ENCODE assay signal across 10 cellular contexts in the genomic region with DNA sequence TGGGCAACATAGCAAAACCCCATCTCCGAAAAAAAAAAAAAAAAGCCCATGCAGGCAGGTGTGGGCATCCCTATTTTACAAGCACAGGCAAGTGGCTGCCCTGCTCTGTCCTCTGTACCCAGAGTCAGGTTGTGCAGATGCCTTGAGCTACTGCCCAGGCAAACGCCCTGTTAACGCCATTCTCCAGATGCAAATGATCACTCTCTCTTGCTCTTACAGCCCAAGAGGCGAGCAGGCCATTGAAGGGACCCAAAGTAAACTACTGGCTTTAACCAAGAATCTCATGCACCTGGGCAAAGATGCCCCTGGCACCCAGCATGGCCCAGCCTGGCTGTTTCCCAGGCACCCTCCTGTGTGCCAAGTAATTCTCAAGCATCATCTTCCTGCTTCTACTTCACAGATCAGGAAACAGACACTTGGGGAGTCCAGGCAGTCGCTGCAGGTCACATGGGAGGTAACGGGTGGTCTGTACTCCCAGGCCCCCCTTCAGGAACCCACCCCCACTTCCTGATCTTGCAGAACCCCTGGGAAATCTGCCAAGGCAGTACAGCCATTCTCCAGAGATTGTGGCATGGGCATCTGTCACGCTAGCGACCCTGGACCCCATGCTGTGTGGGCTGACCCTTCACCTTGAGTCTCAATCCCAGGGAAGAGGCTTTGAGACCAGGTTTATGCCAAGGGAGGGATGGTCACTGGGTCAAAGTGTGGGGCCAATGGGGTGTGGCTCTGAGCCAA. TPM values are rescaled to one million over a fixed set of nuclear protein-coding genes. Genes with fewer than 3 reads are reported as not detected.
A peak's percentile ranks its signal among the peaks of the same experiment; 100 is the strongest.
DNase-seq lines count a peak whose midpoint lies in the region; ATAC-seq lines count a peak whose summit lies in the region.
"Had no signal": no experiment of that assay in that cellular context is flagged by ENCODE, and none has a peak within 500 bp of the region (broad histone marks: within the 10 kb centered on the region; RNA-seq: fewer than 3 reads in every experiment).

No MANE protein-coding gene starts in this region.

- H3K9me3 ChIP-seq in iPS-20b (ENCODE audit: insufficient read depth, low read depth, low read length): no peaks in the 10 kb centered on the region
- H3K9me3 ChIP-seq: SJSA1 had no signal

- POLR2A ChIA-PET in T-cell (lab: Charles Lee): interaction anchor here in 1 of 2 donors (0.6 kb wide), 1 partner anchor 19 kb away, joined by 4 read pairs; no protein-coding TSS in a partner anchor

- H3K4me1 ChIP-seq in iPS-20b (ENCODE audit: insufficient read depth, low read length): peaks cover 19% of the 10 kb centered on the region; the same call in 1 of the 2 replicates

- ATAC-seq in T-cell (replicated peaks in 1 of 4): no peak
- no peak for ATAC-seq in activated CD4-positive, CD25-positive, alpha-beta regulatory T cell treated with anti-CD3 and anti-CD28 coated beads, Interleukin-2, amount 50 U/mL, for 24 hours

- H3K36me3 Mint-ChIP-seq in activated CD4-positive, alpha-beta T cell treated with anti-CD3 and anti-CD28 coated beads, Interleukin-2, amount 10 ng/mL, durations not matched to agents 24 days and 14 days (ENCODE audit: low read depth): peaks cover 23% of the 10 kb centered on the region
- H3K36me3 Mint-ChIP-seq in T-cell: peaks cover 46% of the 10 kb centered on the region

- no peak overlapping the region for H3K4me3 ChIP-seq in iPS-20b (ENCODE audit: low read length)
- H3K4me3 ChIP-seq: SJSA1 had no signal

- H3K27me3 ChIP-seq in iPS-20b (ENCODE audit: insufficient read depth, low read length): no peaks in the 10 kb centered on the region
- H3K27me3 ChIP-seq: SJSA1 had no signal

- DNase-seq in activated CD4-positive, alpha-beta T cell treated with anti-CD3 and anti-CD28 coated beads, Interleukin-2, amount 10 ng/mL, durations not matched to agents 24 days and 14 days: no peak
- DNase-seq in activated CD4-positive, alpha-beta T cell treated with anti-CD3 and anti-CD28 coated beads, Interleukin-2, amount 50 U/mL, for 48 hours: no peak
- DNase-seq in T-cell: peak in 1 of 34 experiments; percentile 23
- DNase-seq in substantia nigra (lab: John Stamatoyannopoulos, UW): peak in 2 of 49 donors; percentile 38 to 79
- DNase-seq in putamen (ENCODE audit: low spot score): no peak
- DNase-seq in NCI-H748 (lab: John Stamatoyannopoulos, UW; ENCODE audit: unreplicated experiment): no peak

- H3K4me1 Mint-ChIP-seq in activated CD4-positive, alpha-beta T cell treated with anti-CD3 and anti-CD28 coated beads, Interleukin-2, amount 10 ng/mL, durations not matched to agents 24 days and 14 days: peaks cover 87% of the 10 kb centered on the region
- peaks cover 96 to 98% (median 97%) of the 10 kb centered on the region in 3 donors for H3K4me1 Mint-ChIP-seq in T-cell

- CTCF ChIA-PET in T-cell (lab: Charles Lee): interaction anchor here in 1 of 2 donors (1.2 kb wide), 1 partner anchor 69 kb away, joined by 5 read pairs; no protein-coding TSS in a partner anchor

- H3K27ac Mint-ChIP-seq in activated CD4-positive, alpha-beta T cell treated with anti-CD3 and anti-CD28 coated beads, Interleukin-2, amount 10 ng/mL, durations not matched to agents 24 days and 14 days: peak overlapping the region; percentile 29
- H3K27ac Mint-ChIP-seq in T-cell: peak overlapping the region; percentile 88 to 99

- H3K4me3 Mint-ChIP-seq in activated CD4-positive, alpha-beta T cell treated with anti-CD3 and anti-CD28 coated beads, Interleukin-2, amount 10 ng/mL, durations not matched to agents 24 days and 14 days: peak overlapping the region; percentile 96
- peak overlapping the region; percentile 91 to 97 (median 96) for H3K4me3 Mint-ChIP-seq in T-cell

- no peaks in the 10 kb centered on the region for H3K27me3 Mint-ChIP-seq in activated CD4-positive, alpha-beta T cell treated with anti-CD3 and anti-CD28 coated beads, Interleukin-2, amount 10 ng/mL, durations not matched to agents 24 days and 14 days
- H3K27me3 Mint-ChIP-seq in T-cell: no peaks in the 10 kb centered on the region

- no peak overlapping the region for H3K27ac ChIP-seq in iPS-20b (ENCODE audit: low read length)
- peak overlapping the region; percentile 99 for H3K27ac ChIP-seq in substantia nigra (ENCODE audit: low read depth, low read length, poor library complexity, severe bottlenecking)
- H3K27ac ChIP-seq: HL-60 had no signal

- no peaks in the 10 kb centered on the region for H3K36me3 ChIP-seq in iPS-20b (ENCODE audit: insufficient read depth, low read depth, low read length)
- H3K36me3 ChIP-seq: SJSA1 had no signal

- intact Hi-C loops in activated CD4-positive, alpha-beta T cell treated with anti-CD3 and anti-CD28 coated beads, Interleukin-2, amount 10 ng/mL, durations not matched to agents 24 days and 14 days (cut with micrococcal nuclease): no loop called here

- 0 out of 2 replicates have a peak overlapping the region, but pooled peaks have one; percentile 59 for H3K9ac ChIP-seq in iPS-20b (ENCODE audit: low read depth, low read length)

- H3K9me3 Mint-ChIP-seq in activated CD4-positive, alpha-beta T cell treated with anti-CD3 and anti-CD28 coated beads, Interleukin-2, amount 10 ng/mL, durations not matched to agents 24 days and 14 days: no peaks in the 10 kb centered on the region
- H3K9me3 Mint-ChIP-seq in T-cell: no peaks in the 10 kb centered on the region

RNA-seq across cellular contexts. Expression of a gene that starts 14.2 kb away (rescaled TPM):
- 56.1 and 64.4 TPM in 2 replicates for total RNA-seq in activated CD4-positive, alpha-beta T cell treated with anti-CD3 and anti-CD28 coated beads, Interleukin-2, amount 10 ng/mL, durations not matched to agents 24 days and 14 days
- 100 to 1,000 TPM; 351 to 746 (median 698) TPM for total RNA-seq in T-cell

RNA-seq across cellular contexts. Expression of a gene that starts 28.9 kb away (rescaled TPM):
- total RNA-seq in activated CD4-positive, alpha-beta T cell treated with anti-CD3 and anti-CD28 coated beads, Interleukin-2, amount 10 ng/mL, durations not matched to agents 24 days and 14 days: 62.7 and 65.1 TPM in 2 replicates
- total RNA-seq in T-cell: 10 to 100 TPM; 32.3 to 66.5 (median 60.5) TPM

RNA-seq across cellular contexts. Expression of a gene that starts 36.0 kb away (rescaled TPM):
- total RNA-seq in activated CD4-positive, alpha-beta T cell treated with anti-CD3 and anti-CD28 coated beads, Interleukin-2, amount 10 ng/mL, durations not matched to agents 24 days and 14 days: 0.89 and 0.90 TPM in 2 replicates
- total RNA-seq in T-cell: 1 to 10 TPM in 4 of 5 donors, under 1 TPM in 1; 0.99 to 5.6 (median 2.6) TPM

RNA-seq across cellular contexts. Expression of a gene that starts 49.7 kb away (rescaled TPM):
- total RNA-seq in activated CD4-positive, alpha-beta T cell treated with anti-CD3 and anti-CD28 coated beads, Interleukin-2, amount 10 ng/mL, durations not matched to agents 24 days and 14 days: 28.0 and 28.3 TPM in 2 replicates
- 10 to 100 TPM; 24.9 to 40.7 (median 35.1) TPM for total RNA-seq in T-cell
